14 cellular contexts compared by ENCODE assay signal in genomic region chr1:209761021-209761635, GRCh38. TPM values are rescaled to one million over a fixed set of nuclear protein-coding genes. Genes with fewer than 3 reads are reported as not detected.
A peak's percentile ranks its signal among the peaks of the same experiment; 100 is the strongest.
DNase-seq lines count a peak whose midpoint lies in the region; ATAC-seq lines count a peak whose summit lies in the region.
"Had no signal": no experiment of that assay in that cellular context is flagged by ENCODE, and none has a peak within 500 bp of the region (broad histone marks: within the 10 kb centered on the region; RNA-seq: fewer than 3 reads in every experiment).

No MANE protein-coding gene starts in this region.

- peaks cover 87% of the 10 kb centered on the region for H3K36me3 Mint-ChIP-seq in activated T-cell treated with anti-CD3 and anti-CD28 coated beads, Interleukin-2, amount 50 U/mL, for 24 hours (ENCODE audit: low read depth)
- H3K36me3 Mint-ChIP-seq in activated naive CD4-positive, alpha-beta T cell treated with anti-CD3 and anti-CD28 coated beads, Interleukin-2, amount 50 U/mL, for 72 hours: peaks cover 78 to 89% of the 10 kb centered on the region in 2 donors
- peaks cover 23 to 68% of the 10 kb centered on the region in 2 donors for H3K36me3 Mint-ChIP-seq in naive B cell

- DNase-seq in activated T-cell treated with anti-CD3 and anti-CD28 coated beads, Interleukin-2, amount 50 U/mL, for 24 hours: no peak
- DNase-seq in activated T-cell treated with anti-CD3 and anti-CD28 coated beads for 4 hours: no peak
- DNase-seq in HT1080 (ENCODE audit: low read depth): peak; percentile 54
- DNase-seq in activated naive CD4-positive, alpha-beta T cell treated with anti-CD3 and anti-CD28 coated beads, Interleukin-2, amount 50 U/mL, for 72 hours (ENCODE audit: low spot score in 2 of 2): no peak
- DNase-seq in naive B cell: no peak
- DNase-seq in GM19240 (ENCODE audit: insufficient read length, low spot score): no peak
- DNase-seq in Ammon's horn (ENCODE audit: low spot score): no peak
- DNase-seq in NCI-H526 treated with DMSO at 0.1 percent for 48 hours (lab: John Stamatoyannopoulos, UW): no peak
- DNase-seq: effector CD8-positive, alpha-beta T cell; posterior cingulate gyrus; stimulated activated CD4-positive, alpha-beta T cell treated with anti-CD3 and anti-CD28 coated beads, Interleukin-15, amount 100 ng/mL, for 24 hours; tibial artery had no signal

- no peaks in the 10 kb centered on the region for H3K9me3 Mint-ChIP-seq in activated T-cell treated with anti-CD3 and anti-CD28 coated beads, Interleukin-2, amount 50 U/mL, for 24 hours
- peaks cover 0 to 3% of the 10 kb centered on the region in 2 donors for H3K9me3 Mint-ChIP-seq in activated naive CD4-positive, alpha-beta T cell treated with anti-CD3 and anti-CD28 coated beads, Interleukin-2, amount 50 U/mL, for 72 hours
- no peaks in the 10 kb centered on the region for H3K9me3 Mint-ChIP-seq in naive B cell

- H3K4me3 Mint-ChIP-seq in activated T-cell treated with anti-CD3 and anti-CD28 coated beads, Interleukin-2, amount 50 U/mL, for 24 hours: peak overlapping the region; percentile 2
- peak overlapping the region in 6 of 8 donors; percentile 50 to 82 (median 63) for H3K4me3 Mint-ChIP-seq in naive B cell

- H3K27me3 Mint-ChIP-seq in activated T-cell treated with anti-CD3 and anti-CD28 coated beads, Interleukin-2, amount 50 U/mL, for 24 hours: no peaks in the 10 kb centered on the region
- no peaks in the 10 kb centered on the region for H3K27me3 Mint-ChIP-seq in naive B cell

- peaks cover 75% of the 10 kb centered on the region for H3K4me1 Mint-ChIP-seq in activated T-cell treated with anti-CD3 and anti-CD28 coated beads, Interleukin-2, amount 50 U/mL, for 24 hours (ENCODE audit: low read depth)
- peaks cover 47 to 83% (median 81%) of the 10 kb centered on the region in 3 donors for H3K4me1 Mint-ChIP-seq in naive B cell

- ATAC-seq in activated naive CD4-positive, alpha-beta T cell treated with anti-CD3 and anti-CD28 coated beads, Interleukin-2, amount 50 U/mL, for 72 hours: no peak
- ATAC-seq in naive B cell (ENCODE audit: low read depth in 2 of 2): no peak

- peak overlapping the region; percentile 86 for H3K27ac Mint-ChIP-seq in activated T-cell treated with anti-CD3 and anti-CD28 coated beads, Interleukin-2, amount 50 U/mL, for 24 hours
- H3K27ac Mint-ChIP-seq in activated naive CD4-positive, alpha-beta T cell treated with anti-CD3 and anti-CD28 coated beads, Interleukin-2, amount 50 U/mL, for 72 hours: peak overlapping the region; percentile 27 to 77
- H3K27ac Mint-ChIP-seq in naive B cell: peak overlapping the region; percentile 7 to 92 (median 81)

RNA-seq across cellular contexts. Expression of gene TRAF3IP3, which starts 5.3 kb away (rescaled TPM):
- total RNA-seq in HT1080 (2014; rRNA removed; shearing (Covaris generic)): not detected in 2 replicates
- polyA plus RNA-seq in HT1080 (2015; cell fraction: cytosol; rRNA removed): 0.20 and 0.44 TPM in 2 replicates
- 0.20 and 0.59 TPM in 2 replicates for polyA plus RNA-seq in HT1080 (2015; cell fraction: nucleus; rRNA removed)
- total RNA-seq in activated naive CD4-positive, alpha-beta T cell treated with anti-CD3 and anti-CD28 coated beads, Interleukin-2, amount 50 U/mL, for 72 hours: 100 to 1,000 TPM; 108 to 158 TPM
- polyA plus RNA-seq in naive B cell (ENCODE audit: low read depth in 6 of 6): 100 to 1,000 TPM; 161 to 281 (median 243) TPM
- total RNA-seq: HT-29 had no signal

RNA-seq across cellular contexts. Expression of gene C1orf74, which starts 23.2 kb away (rescaled TPM):
- total RNA-seq in HT1080 (2014; rRNA removed; shearing (Covaris generic)): 3.9 and 4.5 TPM in 2 replicates
- polyA plus RNA-seq in HT1080 (2015; cell fraction: cytosol; rRNA removed): 3.9 and 4.1 TPM in 2 replicates
- 5.5 and 6.1 TPM in 2 replicates for polyA plus RNA-seq in HT1080 (2015; cell fraction: nucleus; rRNA removed)
- 1 to 10 TPM; 3.5 to 4.9 TPM for total RNA-seq in activated naive CD4-positive, alpha-beta T cell treated with anti-CD3 and anti-CD28 coated beads, Interleukin-2, amount 50 U/mL, for 72 hours
- polyA plus RNA-seq in naive B cell (ENCODE audit: low read depth in 6 of 6): 1 to 10 TPM in 1 of 6 donors, under 1 TPM in 5; 0.45 to 1.9 (median 0.66) TPM

RNA-seq across cellular contexts. Expression of gene IRF6, which starts 44.8 kb away (rescaled TPM):
- 0.05 TPM in 1 of 2 replicates, not detected in the other for total RNA-seq in HT1080 (2014; rRNA removed; shearing (Covaris generic))
- polyA plus RNA-seq in HT1080 (2015; cell fraction: cytosol; rRNA removed): 0.01 and 0.03 TPM in 2 replicates
- not detected in 2 replicates for polyA plus RNA-seq in HT1080 (2015; cell fraction: nucleus; rRNA removed)
- 1 to 10 TPM; 1.0 to 1.8 TPM for total RNA-seq in activated naive CD4-positive, alpha-beta T cell treated with anti-CD3 and anti-CD28 coated beads, Interleukin-2, amount 50 U/mL, for 72 hours
- 1 to 10 TPM in 4 of 6 donors, under 1 TPM in 1, not detected in 1; 0.54 to 2.4 (median 1.8) TPM for polyA plus RNA-seq in naive B cell (ENCODE audit: low read depth in 6 of 6)

RNA-seq across cellular contexts. Expression of gene HSD11B1, which starts 56.5 kb away (rescaled TPM):
- 45.4 and 45.9 TPM in 2 replicates for total RNA-seq in HT1080 (2014; rRNA removed; shearing (Covaris generic))
- polyA plus RNA-seq in HT1080 (2015; cell fraction: cytosol; rRNA removed): 73.4 and 90.8 TPM in 2 replicates
- polyA plus RNA-seq in HT1080 (2015; cell fraction: nucleus; rRNA removed): 85.8 and 97.4 TPM in 2 replicates
- 1 to 10 TPM in 1 of 2 donors, under 1 TPM in 1; 0.75 to 5.2 TPM for total RNA-seq in activated naive CD4-positive, alpha-beta T cell treated with anti-CD3 and anti-CD28 coated beads, Interleukin-2, amount 50 U/mL, for 72 hours
- polyA plus RNA-seq in naive B cell (ENCODE audit: low read depth in 6 of 6): not detected
- total RNA-seq: frontal cortex, HT-29 had no signal

Comparison
In these comparisons a context has a peak if more than half of its experiments do, and no peak if none do; other contexts are left out.
1. RNA of gene TRAF3IP3, which starts 5.3 kb away (total RNA-seq): 108 to 158 TPM in activated naive CD4-positive, alpha-beta T cell treated with anti-CD3 and anti-CD28 coated beads, Interleukin-2, amount 50 U/mL, for 72 hours; not detected in HT1080; every median in the first group is over 100 times any median in the second.
2. Peak in every context shown above with its lines, with median percentiles within 50 percentile points of each other: H3K27ac Mint-ChIP-seq.